In the genomic region with DNA sequence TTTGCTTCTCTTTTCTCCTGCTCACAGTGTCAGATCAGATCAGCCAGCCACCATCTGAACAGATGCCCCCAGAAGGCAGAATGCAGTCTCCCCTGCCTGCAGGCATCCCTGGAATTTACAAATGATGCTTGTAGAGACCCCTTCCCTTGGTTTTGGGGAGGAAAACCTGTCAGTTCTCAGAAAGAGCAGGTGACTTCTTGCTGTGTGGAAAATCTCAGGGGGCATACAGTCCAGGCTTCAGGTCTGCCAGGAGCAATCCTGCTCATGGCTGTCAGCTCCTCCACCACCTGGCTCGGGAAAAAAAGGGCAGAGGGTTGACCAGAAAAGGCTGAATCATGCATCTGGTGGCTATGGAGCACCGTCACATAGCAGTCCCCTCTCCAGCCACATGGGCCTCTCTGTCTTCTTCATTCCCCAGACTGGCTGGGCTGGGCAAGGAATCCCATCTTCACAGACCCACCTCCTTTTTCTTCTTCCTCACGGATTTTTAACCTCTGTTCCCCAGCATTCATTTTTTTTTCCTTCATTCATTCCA, we compare ENCODE assay signal across 15 cellular contexts.
DNase-seq lines count a peak whose midpoint lies in the region; ATAC-seq and FAIRE-seq lines count a peak whose summit lies in the region.
"Had no signal": no experiment of that assay in that cellular context is flagged by ENCODE, and none has a peak within 500 bp of the region (broad histone marks: within the 10 kb centered on the region; RNA-seq: fewer than 3 reads in every experiment).

No MANE protein-coding gene starts in this region.

- no peaks in the 10 kb centered on the region for H3K4me1 ChIP-seq in right cardiac atrium (ENCODE audit: control insufficient read depth, insufficient read depth, low read length)
- H3K4me1 ChIP-seq in small intestine (ENCODE audit: control insufficient read depth in 2 of 2, insufficient read depth in 1 of 2, low read depth in 1 of 2, low read length in 1 of 2): no peaks in the 10 kb centered on the region
- H3K4me1 ChIP-seq: BE2C had no signal

- intact Hi-C loops in cardiac septum (cut with DNase I): no loop called here
- intact Hi-C loops in right cardiac atrium (cut with DNase I): no loop called here

- H3K27me3 ChIP-seq in right cardiac atrium (ENCODE audit: control insufficient read depth, insufficient read depth) (no peaks in the 10 kb centered on the region), small intestine (ENCODE audit: control insufficient read depth in 2 of 2, insufficient read depth in 2 of 2, low read length in 2 of 2) (peaks cover 0 to 6% of the 10 kb centered on the region in 2 donors)
- H3K27me3 ChIP-seq: BE2C had no signal

- DNase-seq in cardiac septum (ENCODE audit: low spot score): peak; percentile 64
- no peak for DNase-seq in right cardiac atrium
- peak; percentile 7 for DNase-seq in ecto neural progenitor cell (ENCODE audit: low spot score)
- peak; percentile 6 for DNase-seq in mucosa of gallbladder (ENCODE audit: low spot score)
- DNase-seq in NCI-H510A (lab: John Stamatoyannopoulos, UW): no peak
- DNase-seq in frontal cortex (ENCODE audit: low spot score in 2 of 2): no peak
- DNase-seq in small intestine: no peak
- DNase-seq: BE2C; CD4-positive, alpha-beta memory T cell; DND-41; GDM1; HCEC 1CT; HFFc6 had no signal

- H3K27ac ChIP-seq in right cardiac atrium (ENCODE audit: low read length) (no peak overlapping the region), small intestine (ENCODE audit: low read depth in 1 of 2, low read length in 1 of 2) (no peak overlapping the region)
- H3K27ac ChIP-seq: C4-2B, HL-60 had no signal

- no peak overlapping the region for H3K4me3 ChIP-seq in right cardiac atrium (ENCODE audit: low read length)
- no peak overlapping the region for H3K4me3 ChIP-seq in small intestine (ENCODE audit: low read depth in 1 of 2, low read length in 2 of 2)

- no peaks in the 10 kb centered on the region for H3K36me3 ChIP-seq in small intestine (ENCODE audit: control insufficient read depth in 2 of 2, insufficient read depth in 2 of 2, low read length in 2 of 2)
- H3K36me3 ChIP-seq: BE2C had no signal

- ATAC-seq in right cardiac atrium: no peak

- no peaks in the 10 kb centered on the region for H3K9me3 ChIP-seq in right cardiac atrium (ENCODE audit: control insufficient read depth, low read length)
- no peaks in the 10 kb centered on the region for H3K9me3 ChIP-seq in small intestine (ENCODE audit: control insufficient read depth, low read depth)
- H3K9me3 ChIP-seq: BE2C had no signal

- 70% methylated on average over 3 of the region's 3 CpGs for WGBS in right cardiac atrium
- 43 to 70% (median 56%) methylated on average over 3 of the region's 3 CpGs for WGBS in small intestine, 3 donors

- no peak for FAIRE-seq in frontal cortex (lab: Jason Lieb, UNC)
- no peak for FAIRE-seq in small intestine (lab: Jason Lieb, UNC)

Comparison
In these comparisons a context has a peak if more than half of its experiments do, and no peak if none do; other contexts are left out.
1. DNase-seq: peak in cardiac septum (single experiment), ecto neural progenitor cell (single experiment) and mucosa of gallbladder (single experiment); none in right cardiac atrium (0 of 3), NCI-H510A (single experiment), frontal cortex (0 of 2) and small intestine (single experiment).